Comparison of ENCODE assay signal across 8 cellular contexts in the genomic region with DNA sequence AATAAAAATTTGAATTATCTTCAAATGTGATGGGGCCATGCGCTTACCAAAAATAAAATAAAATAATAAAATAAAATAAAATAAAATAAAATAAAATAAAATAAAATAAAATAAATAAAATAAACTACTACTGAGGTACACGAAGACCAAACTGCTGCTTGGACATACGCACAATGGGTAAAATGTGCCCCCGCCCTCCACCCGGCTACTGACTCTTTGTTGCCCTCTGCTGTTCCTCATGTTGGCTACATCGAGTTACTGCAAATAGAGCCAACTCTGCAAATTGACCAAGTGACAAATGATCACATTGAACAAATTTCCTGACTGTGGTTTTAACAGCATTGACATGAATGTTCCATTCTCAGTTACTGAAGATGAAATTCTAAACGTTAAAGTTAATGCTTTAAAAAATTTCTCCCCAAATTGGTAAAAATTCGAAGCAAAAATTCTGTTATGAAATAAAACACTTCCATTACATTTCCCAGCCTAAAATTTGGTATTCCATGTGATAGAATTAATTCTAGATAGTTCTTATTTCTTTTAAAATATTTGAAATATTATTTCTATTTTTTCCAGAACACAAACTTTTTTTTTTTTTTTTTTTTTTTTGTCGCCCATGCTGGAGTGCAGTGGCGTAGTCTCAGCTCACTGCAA. TPM values are rescaled to one million over a fixed set of nuclear protein-coding genes. Genes with fewer than 3 reads are reported as not detected.
DNase-seq lines count a peak whose midpoint lies in the region; ATAC-seq and TF ChIP-seq lines count a peak whose summit lies in the region.

No MANE protein-coding gene starts in this region.

- CTCF ChIA-PET in Caco-2 (lab: Charles Lee): no interaction called here

- H3K36me3 Mint-ChIP-seq in Caco-2 (ENCODE audit: insufficient read depth, unreplicated experiment): no peaks in the 10 kb centered on the region
- no peaks in the 10 kb centered on the region for H3K36me3 Mint-ChIP-seq in activated T-helper 17 cell treated with anti-CD3 and anti-CD28 coated beads, Interleukin-2, amount 50 U/mL, for 72 hours (ENCODE audit: low read depth)

- TF ChIP-seq POLR2A in sigmoid colon (IDR thresholded peaks at IDR 0.05): no peak

- intact Hi-C loops in Caco-2 (cut with micrococcal nuclease; ENCODE audit: unreplicated experiment) (loop anchor here (1.0 to 10.0 kb wide), 4 partner anchors 110 to 486 kb away; no protein-coding TSS in a partner anchor), cardiac septum (cut with DNase I) (loop anchor here (5.0 kb wide), 1 partner anchor 120 kb away; no protein-coding TSS in a partner anchor), sigmoid colon (cut with DNase I) (loop anchor here (10.0 kb wide), 1 partner anchor 123 kb away; no protein-coding TSS in a partner anchor)

- TF ChIP-seq CTCF in Caco-2 (IDR thresholded peaks at IDR 0.05; ENCODE audit: insufficient read depth in 1 of 2, low read depth in 1 of 2, low read length in 1 of 2, severe bottlenecking in 1 of 2, unreplicated experiment in 1 of 2): peak; percentile 69 to 70
- peak in 2 of 4 experiments; percentile 5 to 53 for TF ChIP-seq CTCF in sigmoid colon (IDR thresholded peaks at IDR 0.05)
- no peak for TF ChIP-seq CTCF in omental fat pad (IDR thresholded peaks at IDR 0.05)

- no peak overlapping the region for H3K27ac Mint-ChIP-seq in Caco-2 (ENCODE audit: unreplicated experiment)
- no peak overlapping the region for H3K27ac Mint-ChIP-seq in activated T-helper 17 cell treated with anti-CD3 and anti-CD28 coated beads, Interleukin-2, amount 50 U/mL, for 72 hours

- WGBS in sigmoid colon, 2 donors: 41 to 43% methylated on average over 10 of the region's 10 CpGs

- no peak for TF ChIP-seq EP300 in sigmoid colon (IDR thresholded peaks at IDR 0.05)

- H3K27me3 ChIP-seq in Caco-2 (replicated peaks; ENCODE audit: control insufficient read depth, insufficient read depth, low read length): no peaks in the 10 kb centered on the region; the same call in 1 of the 2 replicates
- no peaks in the 10 kb centered on the region for H3K27me3 ChIP-seq in sigmoid colon

- H3K36me3 ChIP-seq in Caco-2 (ENCODE audit: control insufficient read depth, insufficient read depth, low read length) (no peaks in the 10 kb centered on the region), sigmoid colon (no peaks in the 10 kb centered on the region)

- peak; percentile 57 to 65 for DNase-seq in Caco-2
- peak; percentile 84 for DNase-seq in NCI-H69 (lab: John Stamatoyannopoulos, UW)
- DNase-seq in cardiac septum (ENCODE audit: low spot score): peak; percentile 53
- DNase-seq in sigmoid colon: peak; percentile 71
- no peak for DNase-seq in omental fat pad (ENCODE audit: low spot score)

- BruUV-seq in Caco-2 (replicated peaks; lab: Mats Ljungman, UMichigan): no TSS peak

- H3K27ac ChIP-seq in sigmoid colon: no peak overlapping the region

- POLR2A ChIA-PET in Caco-2 (lab: Charles Lee): no interaction called here

- no peak overlapping the region for H3K4me3 Mint-ChIP-seq in Caco-2 (ENCODE audit: unreplicated experiment)
- no peak overlapping the region for H3K4me3 Mint-ChIP-seq in activated T-helper 17 cell treated with anti-CD3 and anti-CD28 coated beads, Interleukin-2, amount 50 U/mL, for 72 hours

- no peaks in the 10 kb centered on the region for H3K9me3 ChIP-seq in Caco-2
- H3K9me3 ChIP-seq in sigmoid colon: no peaks in the 10 kb centered on the region

- no peaks in the 10 kb centered on the region for H3K27me3 Mint-ChIP-seq in Caco-2 (ENCODE audit: insufficient read depth, unreplicated experiment)
- H3K27me3 Mint-ChIP-seq in activated T-helper 17 cell treated with anti-CD3 and anti-CD28 coated beads, Interleukin-2, amount 50 U/mL, for 72 hours: no peaks in the 10 kb centered on the region

- H3K9me3 Mint-ChIP-seq in Caco-2 (ENCODE audit: unreplicated experiment): no peaks in the 10 kb centered on the region
- H3K9me3 Mint-ChIP-seq in activated T-helper 17 cell treated with anti-CD3 and anti-CD28 coated beads, Interleukin-2, amount 50 U/mL, for 72 hours: no peaks in the 10 kb centered on the region

- ATAC-seq in GM19035 (IDR thresholded peaks at IDR 0.05; ENCODE audit: unreplicated experiment) (peak; percentile 66), HG03280 (IDR thresholded peaks at IDR 0.05; ENCODE audit: unreplicated experiment) (peak; percentile 84), omental fat pad (ENCODE audit: low FRiP score) (no peak)
- peak; percentile 42 for ATAC-seq in activated T-helper 17 cell treated with anti-CD3 and anti-CD28 coated beads, Interleukin-2, amount 50 U/mL, for 72 hours (replicated peaks)

- H3K4me1 Mint-ChIP-seq in Caco-2 (ENCODE audit: low read depth, unreplicated experiment): no peaks in the 10 kb centered on the region
- no peaks in the 10 kb centered on the region for H3K4me1 Mint-ChIP-seq in activated T-helper 17 cell treated with anti-CD3 and anti-CD28 coated beads, Interleukin-2, amount 50 U/mL, for 72 hours

- no peaks in the 10 kb centered on the region for H3K4me1 ChIP-seq in Caco-2
- no peaks in the 10 kb centered on the region for H3K4me1 ChIP-seq in sigmoid colon

- H3K4me3 ChIP-seq in Caco-2 (ENCODE audit: low read depth, low read length) (no peak overlapping the region), sigmoid colon (no peak overlapping the region)

RNA-seq across cellular contexts. Expression of a gene that starts 18.8 kb away (rescaled TPM):
- total RNA-seq in Caco-2 (2022): 0.72 and 0.86 TPM in 2 replicates
- total RNA-seq in activated T-helper 17 cell treated with anti-CD3 and anti-CD28 coated beads, Interleukin-2, amount 50 U/mL, for 72 hours: not detected
- total RNA-seq in cardiac septum: 0.32 TPM
- 1 to 10 TPM in 3 of 4 donors, not detected in 1; 4.2 to 8.1 (median 5.0) TPM for total RNA-seq in sigmoid colon
- 1 to 10 TPM in 2 of 3 donors, not detected in 1; 1.3 to 6.0 TPM for polyA plus RNA-seq in sigmoid colon
- total RNA-seq in omental fat pad: 10 to 100 TPM; 10.9 to 41.6 (median 20.2) TPM

Comparison
In these comparisons a context has a peak if more than half of its experiments do, and no peak if none do; other contexts are left out.
1. CTCF ChIP-seq: peak in Caco-2 (2 of 2); none in omental fat pad (0 of 3).